In the genomic region with DNA sequence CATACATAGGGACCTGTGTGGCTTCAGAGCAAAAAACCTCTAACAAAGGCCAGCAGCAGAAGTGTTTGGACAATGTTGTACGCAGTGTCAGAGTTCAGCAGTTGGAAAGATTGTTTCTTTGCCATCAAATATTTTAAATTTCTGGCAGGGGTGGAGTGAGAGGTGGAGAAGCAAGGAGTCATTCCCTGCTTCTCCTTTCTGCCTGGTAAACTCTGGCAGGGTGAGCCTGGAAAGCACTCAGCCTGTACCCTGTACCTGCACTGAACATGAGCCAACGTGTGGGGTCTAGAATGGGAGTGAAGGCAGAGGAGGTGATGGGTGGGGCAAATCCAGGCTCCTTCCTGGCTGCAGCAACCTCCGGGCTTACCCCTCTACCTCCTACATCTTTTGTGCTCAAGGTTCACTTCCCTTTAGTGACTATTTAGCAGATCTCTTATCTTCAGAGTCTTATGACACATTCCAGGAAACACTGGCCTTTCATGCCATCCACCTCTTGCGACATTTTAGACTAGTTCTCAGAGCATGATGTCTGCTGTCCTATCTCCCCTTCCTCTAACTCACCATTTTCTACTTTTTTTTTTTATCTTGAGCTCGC, we compare ENCODE assay signal across 12 cellular contexts.
DNase-seq lines count a peak whose midpoint lies in the region; ATAC-seq, FAIRE-seq and TF ChIP-seq lines count a peak whose summit lies in the region.
"Had no signal": no experiment of that assay in that cellular context is flagged by ENCODE, and none has a peak within 500 bp of the region (broad histone marks: within the 10 kb centered on the region; RNA-seq: fewer than 3 reads in every experiment).

No MANE protein-coding gene starts in this region.

- H3K4me3 ChIP-seq in DND-41 (ENCODE audit: low read depth in 1 of 2, low read length in 2 of 2) (no peak overlapping the region), bronchial epithelial cell (ENCODE audit: low read depth, low read length) (no peak overlapping the region), neuronal stem cell (ENCODE audit: low read length in 2 of 2) (no peak overlapping the region)
- H3K4me3 ChIP-seq: heart left ventricle had no signal

- no peak overlapping the region for H3K27ac ChIP-seq in DND-41 (ENCODE audit: low read length)
- no peak overlapping the region for H3K27ac ChIP-seq in neuronal stem cell (replicated peaks; ENCODE audit: low read length)
- H3K27ac ChIP-seq: heart left ventricle had no signal

- H3K9ac ChIP-seq in DND-41 (ENCODE audit: low read depth, low read length) (no peak overlapping the region), neuronal stem cell (ENCODE audit: low read depth, low read length, poor library complexity) (no peak overlapping the region)

- H3K4me1 ChIP-seq in DND-41 (ENCODE audit: insufficient read depth, low read length) = 0 out of 2 replicates have a peak, but pooled peaks cover 5% of the 10 kb centered on the region
- peaks cover 9 to 15% of the 10 kb centered on the region in 2 donors for H3K4me1 ChIP-seq in neuronal stem cell (ENCODE audit: control insufficient read depth in 2 of 2, insufficient read depth in 1 of 2, low read depth in 1 of 2, low read length in 2 of 2)

- ATAC-seq in DND-41 (ENCODE audit: insufficient read depth, low read depth) (0 out of 3 replicates have a peak, but pooled peaks have one; percentile 40), HG03097 (IDR thresholded peaks at IDR 0.05; ENCODE audit: low FRiP score, unreplicated experiment) (no peak), esophagus mucosa (no peak), HG03439 (IDR thresholded peaks at IDR 0.05; ENCODE audit: unreplicated experiment) (no peak)
- ATAC-seq: heart left ventricle had no signal

- H2AFZ ChIP-seq in DND-41 (ENCODE audit: low read depth, low read length) = no peak overlapping the region
- H2AFZ ChIP-seq in neuronal stem cell (ENCODE audit: low read length) = peak overlapping the region; percentile 22

- no peak overlapping the region for H3K18ac ChIP-seq in neuronal stem cell (ENCODE audit: low read length)

- H3K27me3 ChIP-seq in DND-41 (ENCODE audit: insufficient read depth, low read length, poor library complexity) (no peaks in the 10 kb centered on the region), bronchial epithelial cell (ENCODE audit: control insufficient read depth, insufficient read depth, low read length) (no peaks in the 10 kb centered on the region), neuronal stem cell (ENCODE audit: control insufficient read depth in 3 of 3, insufficient read depth in 3 of 3, low read depth in 1 of 3, low read length in 3 of 3) (no peaks in the 10 kb centered on the region)
- H3K27me3 ChIP-seq: heart left ventricle had no signal

- H3K4ac ChIP-seq in neuronal stem cell (ENCODE audit: low read length) = no peak overlapping the region

- no peak for TF ChIP-seq CTCF in DND-41 (IDR thresholded peaks at IDR 0.05; ENCODE audit: borderline replicate concordance, extremely low read depth, low read length, poor library complexity, severe bottlenecking)
- no peak for TF ChIP-seq CTCF in bronchial epithelial cell (IDR thresholded peaks at IDR 0.05; ENCODE audit: insufficient read depth, low read length, severe bottlenecking)
- TF ChIP-seq CTCF in GM20000 (IDR thresholded peaks at IDR 0.05; ENCODE audit: extremely low read depth, missing control alignments) = no peak

- H4K91ac ChIP-seq in neuronal stem cell (ENCODE audit: low read depth, low read length, poor library complexity) = no peak overlapping the region

- no peaks in the 10 kb centered on the region for H3K79me2 ChIP-seq in DND-41 (ENCODE audit: insufficient read depth, low read length)

- no peak overlapping the region for H3K4me2 ChIP-seq in DND-41 (ENCODE audit: insufficient read depth, low read length)
- H3K4me2 ChIP-seq in neuronal stem cell (ENCODE audit: insufficient read depth, low read length, poor library complexity, severe bottlenecking) = no peak overlapping the region

- no CpG with 5 or more reads among the region's 5 CpGs for WGBS in neuronal stem cell (ENCODE audit: extremely low coverage in 2 of 2, insufficient read length in 2 of 2, insufficient replicate concordance in 1 of 2), 2 donors

- H3K23ac ChIP-seq in neuronal stem cell (ENCODE audit: low read depth, low read length, poor library complexity) = no peak overlapping the region

- H3K36me3 ChIP-seq in DND-41 (ENCODE audit: insufficient read depth, low read length) (no peaks in the 10 kb centered on the region), bronchial epithelial cell (ENCODE audit: control insufficient read depth, insufficient read depth, low read length) (no peaks in the 10 kb centered on the region), neuronal stem cell (replicated peaks in 1 of 2; ENCODE audit: control insufficient read depth in 2 of 2, insufficient read depth in 2 of 2, low read length in 2 of 2) (no peaks in the 10 kb centered on the region)
- H3K36me3 ChIP-seq: heart left ventricle had no signal

- no peak overlapping the region for H4K8ac ChIP-seq in neuronal stem cell (ENCODE audit: low read depth, low read length)

- no peaks in the 10 kb centered on the region for H3K9me3 ChIP-seq in DND-41 (ENCODE audit: insufficient read depth, low read length, severe bottlenecking)
- no peaks in the 10 kb centered on the region for H3K9me3 ChIP-seq in neuronal stem cell (replicated peaks in 1 of 2; ENCODE audit: control insufficient read depth in 2 of 2, insufficient read depth in 1 of 2, low read depth in 1 of 2, low read length in 2 of 2)
- H3K9me3 ChIP-seq: heart left ventricle had no signal

- H2AK5ac ChIP-seq in neuronal stem cell (ENCODE audit: low read depth, low read length) = no peak overlapping the region

- no peak overlapping the region for H2BK120ac ChIP-seq in neuronal stem cell (ENCODE audit: low read depth, low read length)

- no peak overlapping the region for H2BK12ac ChIP-seq in neuronal stem cell (ENCODE audit: low read length)

- H3K79me1 ChIP-seq in neuronal stem cell (ENCODE audit: low read depth, low read length) = no peaks in the 10 kb centered on the region

- DNase-seq in DND-41 (no peak), MV-4-11 (lab: John Stamatoyannopoulos, UW) (peak; percentile 96), bronchial epithelial cell (ENCODE audit: low read depth) (peak; percentile 49), neuronal stem cell (ENCODE audit: low spot score) (no peak), GM20000 (ENCODE audit: low spot score) (no peak)
- DNase-seq: activated CD4-positive, alpha-beta T cell treated with anti-CD3 and anti-CD28 coated beads, Interleukin-2, amount 10 ng/mL, durations not matched to agents 7 days and 5 days; activated naive CD4-positive, alpha-beta T cell treated with anti-CD3 and anti-CD28 coated beads, Interleukin-2, amount 50 U/mL, for 16 hours; heart left ventricle; SHP77 had no signal

- no peaks in the 10 kb centered on the region for H4K20me1 ChIP-seq in DND-41 (ENCODE audit: insufficient read depth, low read length)

- H2BK15ac ChIP-seq in neuronal stem cell (ENCODE audit: low read length) = no peak overlapping the region

- no peak overlapping the region for H2BK5ac ChIP-seq in neuronal stem cell (ENCODE audit: low read length)

- H3K14ac ChIP-seq in neuronal stem cell (ENCODE audit: low read length) = no peak overlapping the region

- no peak for FAIRE-seq in bronchial epithelial cell (lab: Jason Lieb, UNC)

Comparison
In these comparisons a context has a peak if more than half of its experiments do, and no peak if none do; other contexts are left out.
1. DNase-seq: peak in MV-4-11 (single experiment) and bronchial epithelial cell (single experiment); none in DND-41 (single experiment), neuronal stem cell (single experiment) and GM20000 (single experiment).